Comparison of ENCODE assay signal across 23 cellular contexts in the genomic region with DNA sequence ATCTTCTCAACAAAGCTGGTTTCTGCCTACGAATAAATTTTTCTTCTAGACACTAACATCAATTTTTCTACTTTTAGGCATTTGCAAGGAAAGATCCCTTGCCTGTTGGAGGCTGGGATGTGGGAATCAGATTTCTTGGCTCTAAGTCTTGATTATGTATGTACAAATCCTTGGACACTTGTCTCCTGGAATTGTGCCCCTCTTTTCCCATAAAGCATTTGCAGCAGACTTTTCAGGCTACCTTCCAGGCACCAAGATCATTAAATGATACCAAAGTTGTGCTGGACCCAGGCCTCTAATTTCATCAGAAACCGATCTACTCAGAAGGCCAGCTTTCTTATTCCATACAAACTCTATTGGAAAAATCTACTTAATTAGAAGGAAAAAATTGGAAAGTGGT.
"Had no signal": no experiment of that assay in that cellular context is flagged by ENCODE, and none has a peak within 500 bp of the region (broad histone marks: within the 10 kb centered on the region; RNA-seq: fewer than 3 reads in every experiment).

No MANE protein-coding gene starts in this region.

- H3K9ac ChIP-seq: KMS-11, SK-N-SH had no signal

- H3K4me3 Mint-ChIP-seq: IgD-negative memory B cell had no signal

- H3K4me3 ChIP-seq: K562, MG63 had no signal

- H3K27ac Mint-ChIP-seq: IgD-negative memory B cell had no signal

- H3K36me3 Mint-ChIP-seq: IgD-negative memory B cell had no signal

- H3K36me3 ChIP-seq: MG63 had no signal

- H3K27me3 ChIP-seq: MG63 had no signal

- FAIRE-seq: HTR-8/SVneo, K562 had no signal

- H3K4me2 ChIP-seq: KMS-11, SK-N-SH had no signal

- H3K9me3 ChIP-seq: SK-N-SH had no signal

- DNase-seq: Kasumi-1, MG63, NCI-H1092, NCI-H1105 treated with DMSO at 0.1 percent for 48 hours, NCI-H1417 treated with DMSO at 0.1 percent for 48 hours, NCI-H146, NCI-H1694 treated with DMSO at 0.1 percent for 48 hours, NCI-H1930, NCI-H2081, NCI-H2107, NCI-H2227 treated with DMSO at 0.1 percent for 48 hours, NCI-H524, NCI-H69, NCI-H774, PC-3, SHP77, SK-N-SH had no signal

- H3K27ac ChIP-seq: HL-60, KMS-11, RWPE1 had no signal
